In genomic region chr2:109710505-109711229, GRCh38 we compare ENCODE assay signal across 19 cellular contexts.
"Had no signal": no experiment of that assay in that cellular context is flagged by ENCODE, and none has a peak within 500 bp of the region (broad histone marks: within the 10 kb centered on the region; RNA-seq: fewer than 3 reads in every experiment).

No MANE protein-coding gene starts in this region.

- H3K4me3 Mint-ChIP-seq: activated CD4-positive, alpha-beta memory T cell treated with anti-CD3 and anti-CD28 coated beads, Interleukin-2, amount 10 ng/mL, durations not matched to agents 7 days and 5 days; activated CD8-positive, alpha-beta memory T cell treated with anti-CD3 and anti-CD28 coated beads, Interleukin-2, amount 10 ng/mL, durations not matched to agents 7 days and 5 days; activated naive CD8-positive, alpha-beta T cell treated with anti-CD3 and anti-CD28 coated beads for 36 hours; activated T-helper 17 cell treated with anti-CD3 and anti-CD28 coated beads, Interleukin-2, amount 50 U/mL, for 72 hours; nephron; T-helper 2 cell treated with Interferon-gamma antibody and Interleukin-4, amounts not matched to agents 5 μg/mL and 100 μg/mL, for 36 hours had no signal

- H3K4me3 ChIP-seq: skin epidermis, stomach, uterus had no signal

- H3K36me3 Mint-ChIP-seq: activated CD8-positive, alpha-beta memory T cell treated with anti-CD3 and anti-CD28 coated beads, Interleukin-2, amount 10 ng/mL, durations not matched to agents 7 days and 5 days; activated naive CD8-positive, alpha-beta T cell treated with anti-CD3 and anti-CD28 coated beads for 36 hours had no signal

- H3K4me1 Mint-ChIP-seq: activated CD4-positive, alpha-beta memory T cell treated with anti-CD3 and anti-CD28 coated beads, Interleukin-2, amount 10 ng/mL, durations not matched to agents 7 days and 5 days; activated CD8-positive, alpha-beta memory T cell treated with anti-CD3 and anti-CD28 coated beads, Interleukin-2, amount 10 ng/mL, durations not matched to agents 7 days and 5 days; activated naive CD8-positive, alpha-beta T cell treated with anti-CD3 and anti-CD28 coated beads for 36 hours; activated T-helper 17 cell treated with anti-CD3 and anti-CD28 coated beads, Interleukin-2, amount 50 U/mL, for 72 hours; nephron had no signal

- DNase-seq: activated CD4-positive, alpha-beta memory T cell treated with anti-CD3 and anti-CD28 coated beads, Interleukin-2, amount 10 ng/mL, durations not matched to agents 7 days and 5 days; activated CD8-positive, alpha-beta memory T cell treated with anti-CD3 and anti-CD28 coated beads, Interleukin-2, amount 10 ng/mL, durations not matched to agents 7 days and 5 days; activated naive CD4-positive, alpha-beta T cell; activated naive CD8-positive, alpha-beta T cell treated with anti-CD3 and anti-CD28 coated beads for 36 hours; amniotic stem cell; dermis blood vessel endothelial cell; effector memory CD4-positive, alpha-beta T cell; foreskin fibroblast; hippocampal formation; midbrain; occipital lobe; posterior cingulate gyrus; retina; stomach; uterus had no signal

- H3K27me3 ChIP-seq: stomach, uterus had no signal

- H3K9me3 ChIP-seq: stomach, uterus had no signal

- H3K27ac ChIP-seq: skin epidermis, stomach, uterus had no signal

- H3K27ac Mint-ChIP-seq: activated CD4-positive, alpha-beta memory T cell treated with anti-CD3 and anti-CD28 coated beads, Interleukin-2, amount 10 ng/mL, durations not matched to agents 7 days and 5 days; activated CD8-positive, alpha-beta memory T cell treated with anti-CD3 and anti-CD28 coated beads, Interleukin-2, amount 10 ng/mL, durations not matched to agents 7 days and 5 days; activated naive CD8-positive, alpha-beta T cell treated with anti-CD3 and anti-CD28 coated beads for 36 hours; activated T-helper 17 cell treated with anti-CD3 and anti-CD28 coated beads, Interleukin-2, amount 50 U/mL, for 72 hours; T-helper 2 cell treated with Interferon-gamma antibody and Interleukin-4, amounts not matched to agents 5 μg/mL and 100 μg/mL, for 36 hours had no signal

- H3K9me3 Mint-ChIP-seq: activated CD4-positive, alpha-beta memory T cell treated with anti-CD3 and anti-CD28 coated beads, Interleukin-2, amount 10 ng/mL, durations not matched to agents 7 days and 5 days; activated naive CD8-positive, alpha-beta T cell treated with anti-CD3 and anti-CD28 coated beads for 36 hours; activated T-helper 17 cell treated with anti-CD3 and anti-CD28 coated beads, Interleukin-2, amount 50 U/mL, for 72 hours; nephron; T-helper 2 cell treated with Interferon-gamma antibody and Interleukin-4, amounts not matched to agents 5 μg/mL and 100 μg/mL, for 36 hours had no signal

- H3K36me3 ChIP-seq: stomach, uterus had no signal

- H3K4me1 ChIP-seq: uterus had no signal

- H3K27me3 Mint-ChIP-seq: activated CD4-positive, alpha-beta memory T cell treated with anti-CD3 and anti-CD28 coated beads, Interleukin-2, amount 10 ng/mL, durations not matched to agents 7 days and 5 days; activated CD8-positive, alpha-beta memory T cell treated with anti-CD3 and anti-CD28 coated beads, Interleukin-2, amount 10 ng/mL, durations not matched to agents 7 days and 5 days; activated naive CD8-positive, alpha-beta T cell treated with anti-CD3 and anti-CD28 coated beads for 36 hours; activated T-helper 17 cell treated with anti-CD3 and anti-CD28 coated beads, Interleukin-2, amount 50 U/mL, for 72 hours had no signal
